Comparison of ENCODE assay signal across 29 cellular contexts in the genomic region with DNA sequence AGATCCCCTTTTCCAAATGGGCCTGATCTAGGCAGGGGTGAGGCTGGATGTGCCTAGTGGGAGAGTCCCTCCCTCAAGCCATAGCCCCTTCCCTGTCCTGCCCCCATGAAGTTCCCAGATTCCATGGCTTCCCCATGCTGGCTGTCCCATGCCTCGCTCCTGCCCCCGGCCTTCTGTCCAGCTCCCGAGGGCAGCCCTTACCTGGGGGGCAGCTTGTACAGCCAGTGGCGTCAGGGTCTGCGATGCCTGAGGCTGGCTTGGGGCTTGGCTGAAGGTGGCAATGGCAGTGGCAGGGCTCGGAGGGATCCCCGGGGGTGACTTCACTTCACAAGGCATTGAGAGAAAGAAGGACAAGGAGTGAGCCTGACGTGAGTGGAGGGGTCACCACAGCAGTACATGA.
"Had no signal": no experiment of that assay in that cellular context is flagged by ENCODE, and none has a peak within 500 bp of the region (broad histone marks: within the 10 kb centered on the region; RNA-seq: fewer than 3 reads in every experiment).

No MANE protein-coding gene starts in this region.

- H3K4me2 ChIP-seq: neural progenitor cell had no signal

- ATAC-seq: esophagus mucosa; gastrocnemius medialis; left ventricle myocardium superior; mucosa of descending colon; psoas muscle; right cardiac atrium; stimulated activated effector memory CD8-positive, alpha-beta T cell treated with anti-CD3 and anti-CD28 coated beads, Interleukin-12 subunit alpha, Interleukin-12 subunit beta, amount 100 ng/mL, for 72 hours had no signal

- H3K27me3 ChIP-seq: gastrocnemius medialis, neural progenitor cell, sigmoid colon, testis, tibial artery had no signal

- H3K9ac ChIP-seq: neural progenitor cell had no signal

- H3K9me3 Mint-ChIP-seq: memory B cell; mesothelial cell of epicardium; naive B cell; nephron; neural progenitor cell; stimulated activated effector memory CD8-positive, alpha-beta T cell treated with anti-CD3 and anti-CD28 coated beads, Interleukin-12 subunit alpha, Interleukin-12 subunit beta, amount 100 ng/mL, for 72 hours; type B pancreatic cell had no signal

- H3K4me3 ChIP-seq: gastrocnemius medialis, lung, mucosa of descending colon, neural progenitor cell, psoas muscle, sigmoid colon, testis, tibial artery had no signal

- H3K27ac Mint-ChIP-seq: endodermal cell; memory B cell; mesothelial cell of epicardium; nephron; neural progenitor cell; stimulated activated effector memory CD8-positive, alpha-beta T cell treated with anti-CD3 and anti-CD28 coated beads, Interleukin-12 subunit alpha, Interleukin-12 subunit beta, amount 100 ng/mL, for 72 hours; type B pancreatic cell had no signal

- H3K4me1 ChIP-seq: gastrocnemius medialis, neural progenitor cell, psoas muscle, sigmoid colon, testis, tibial artery had no signal

- H3K9me3 ChIP-seq: gastrocnemius medialis, mucosa of descending colon, psoas muscle, sigmoid colon, testis, tibial artery had no signal

- H2AFZ ChIP-seq: neural progenitor cell had no signal

- FAIRE-seq: colon, keratinocyte had no signal

- DNase-seq: effector CD8-positive, alpha-beta T cell; endodermal cell; foreskin fibroblast; gastrocnemius medialis; head of caudate nucleus; left ventricle myocardium superior; mucosa of descending colon; naive B cell; nucleus accumbens; psoas muscle; right cardiac atrium; sigmoid colon; stimulated activated CD4-positive, alpha-beta T cell treated with anti-CD3 and anti-CD28 coated beads, Interleukin-2, amount 100 ng/mL, for 24 hours; stimulated activated CD4-positive, alpha-beta T cell treated with anti-CD3 and anti-CD28 coated beads, Interleukin-4, amount 100 ng/mL, for 24 hours; stimulated activated naive CD4-positive, alpha-beta T cell treated with Interleukin-2 at 50 U/mL for 16 hours; substantia nigra; testis; tibial artery had no signal

- H3K36me3 ChIP-seq: neural progenitor cell had no signal

- H3K36me3 Mint-ChIP-seq: mesothelial cell of epicardium; neural progenitor cell; stimulated activated effector memory CD8-positive, alpha-beta T cell treated with anti-CD3 and anti-CD28 coated beads, Interleukin-12 subunit alpha, Interleukin-12 subunit beta, amount 100 ng/mL, for 72 hours; type B pancreatic cell had no signal

- H3K4me1 Mint-ChIP-seq: endodermal cell; memory B cell; mesothelial cell of epicardium; naive B cell; nephron; stimulated activated effector memory CD8-positive, alpha-beta T cell treated with anti-CD3 and anti-CD28 coated beads, Interleukin-12 subunit alpha, Interleukin-12 subunit beta, amount 100 ng/mL, for 72 hours had no signal

- H3K27ac ChIP-seq: epithelial cell of prostate, gastrocnemius medialis, neural progenitor cell, psoas muscle, sigmoid colon, testis, tibial artery had no signal

- H3K27me3 Mint-ChIP-seq: memory B cell, naive B cell, type B pancreatic cell had no signal

- H3K4me3 Mint-ChIP-seq: endodermal cell; memory B cell; mesothelial cell of epicardium; naive B cell; nephron; neural progenitor cell; stimulated activated effector memory CD8-positive, alpha-beta T cell treated with anti-CD3 and anti-CD28 coated beads, Interleukin-12 subunit alpha, Interleukin-12 subunit beta, amount 100 ng/mL, for 72 hours; type B pancreatic cell had no signal
